ENCODE assay signal across 10 cellular contexts in the genomic region with DNA sequence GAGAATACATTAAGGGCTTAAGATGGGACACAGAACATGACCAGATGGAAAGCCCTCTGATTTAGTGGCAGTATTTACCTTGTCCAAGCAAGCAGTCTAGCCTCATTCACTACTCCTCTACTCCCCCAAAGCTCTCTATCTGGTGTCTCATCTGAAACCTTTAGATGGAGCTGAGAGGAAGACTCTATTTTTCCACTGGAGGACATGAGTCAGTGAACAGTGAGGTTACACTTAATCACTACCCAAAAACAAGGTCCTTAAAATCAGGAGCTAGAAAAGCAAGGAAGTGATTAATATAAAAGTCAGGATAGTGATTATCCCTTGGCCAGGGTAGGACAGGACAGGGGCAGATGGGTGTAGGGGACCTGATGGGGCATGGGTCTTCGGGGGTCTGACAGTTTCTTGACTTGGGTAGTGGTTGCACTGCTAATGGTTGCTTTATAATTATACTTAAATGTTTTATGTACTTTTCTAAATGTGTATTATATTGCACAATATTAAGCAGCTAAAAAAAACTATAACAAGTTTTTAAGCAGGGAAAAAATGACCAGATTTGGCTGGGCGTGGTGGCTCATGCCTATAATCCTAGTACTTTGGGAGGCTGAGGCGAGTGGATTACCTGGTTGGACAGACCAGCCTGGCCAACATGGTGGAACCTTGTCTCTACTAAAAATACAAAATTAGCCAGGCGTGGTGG. TPM values are rescaled to one million over a fixed set of nuclear protein-coding genes. Genes with fewer than 3 reads are reported as not detected.
A peak's percentile ranks its signal among the peaks of the same experiment; 100 is the strongest.
DNase-seq lines count a peak whose midpoint lies in the region; ATAC-seq and TF ChIP-seq lines count a peak whose summit lies in the region.
"Had no signal": no experiment of that assay in that cellular context is flagged by ENCODE, and none has a peak within 500 bp of the region (broad histone marks: within the 10 kb centered on the region; RNA-seq: fewer than 3 reads in every experiment).

No MANE protein-coding gene starts in this region.

- no peak for TF ChIP-seq CTCF in astrocyte of the spinal cord (IDR thresholded peaks at IDR 0.05; ENCODE audit: low read depth, low read length)
- TF ChIP-seq CTCF in smooth muscle cell (IDR thresholded peaks at IDR 0.05; ENCODE audit: borderline replicate concordance, insufficient read depth, poor library complexity, severe bottlenecking), result no peak

- no peaks in the 10 kb centered on the region for H3F3A ChIP-seq in smooth muscle cell (ENCODE audit: low read depth)

- H3K4me1 Mint-ChIP-seq in activated CD4-positive, alpha-beta T cell treated with anti-CD3 and anti-CD28 coated beads, Interleukin-2, amount 10 ng/mL, durations not matched to agents 7 days and 5 days, result peaks cover 60% of the 10 kb centered on the region

- no peaks in the 10 kb centered on the region for H3K79me2 ChIP-seq in smooth muscle cell (ENCODE audit: low read depth)

- POLR2A ChIA-PET in activated CD4-positive, alpha-beta T cell treated with anti-CD3 and anti-CD28 coated beads, Interleukin-2, amount 10 ng/mL, durations not matched to agents 7 days and 5 days (lab: Charles Lee), result interaction anchor here (0.6 kb wide), 1 partner anchor 36 kb away, joined by 4 read pairs; no protein-coding TSS in a partner anchor

- no peaks in the 10 kb centered on the region for H3K9me3 Mint-ChIP-seq in activated CD4-positive, alpha-beta T cell treated with anti-CD3 and anti-CD28 coated beads, Interleukin-2, amount 10 ng/mL, durations not matched to agents 7 days and 5 days

- H3K4me3 ChIP-seq in astrocyte of the spinal cord (ENCODE audit: low read depth, low read length) (no peak overlapping the region), smooth muscle cell (no peak overlapping the region)

- H2AFZ ChIP-seq in smooth muscle cell (ENCODE audit: low read depth), result no peak overlapping the region

- H3K4me3 Mint-ChIP-seq in activated CD4-positive, alpha-beta T cell treated with anti-CD3 and anti-CD28 coated beads, Interleukin-2, amount 10 ng/mL, durations not matched to agents 7 days and 5 days, result peak overlapping the region; percentile 92

- WGBS in smooth muscle cell (ENCODE audit: low lambda C conversion rate), result 94% methylated on average over 4 of the region's 4 CpGs

- no peak for ATAC-seq in GM18502 (IDR thresholded peaks at IDR 0.05; ENCODE audit: poor library complexity, unreplicated experiment)
- no peak for ATAC-seq in GM19328 (IDR thresholded peaks at IDR 0.05; ENCODE audit: unreplicated experiment)

- no peaks in the 10 kb centered on the region for H3K27me3 Mint-ChIP-seq in activated CD4-positive, alpha-beta T cell treated with anti-CD3 and anti-CD28 coated beads, Interleukin-2, amount 10 ng/mL, durations not matched to agents 7 days and 5 days

- H3K27ac ChIP-seq in smooth muscle cell (ENCODE audit: low read depth), result no peak overlapping the region

- H4K20me1 ChIP-seq in smooth muscle cell (ENCODE audit: low read depth), result no peaks in the 10 kb centered on the region

- peak overlapping the region; percentile 79 for H3K27ac Mint-ChIP-seq in activated CD4-positive, alpha-beta T cell treated with anti-CD3 and anti-CD28 coated beads, Interleukin-2, amount 10 ng/mL, durations not matched to agents 7 days and 5 days

- no peak overlapping the region for H3K9ac ChIP-seq in smooth muscle cell (ENCODE audit: low read depth)

- in situ Hi-C loops in astrocyte of the spinal cord (cut with HindIII; ENCODE audit: low sequenced_read_pairs), result no loop called here

- no peaks in the 10 kb centered on the region for H3K27me3 ChIP-seq in smooth muscle cell (ENCODE audit: low read depth)

- DNase-seq in activated CD4-positive, alpha-beta T cell treated with anti-CD3 and anti-CD28 coated beads, Interleukin-2, amount 10 ng/mL, durations not matched to agents 7 days and 5 days, result no peak
- no peak for DNase-seq in activated CD4-positive, alpha-beta T cell treated with anti-CD3 and anti-CD28 coated beads, Interleukin-2, amount 50 U/mL, for 1 hour
- DNase-seq in NCI-H226 (peak; percentile 48), astrocyte of the spinal cord (ENCODE audit: low read depth, low spot score) (peak; percentile 23), renal cortical epithelial cell (ENCODE audit: low read depth) (peak; percentile 43), smooth muscle cell (lab: John Stamatoyannopoulos, UW; ENCODE audit: unreplicated experiment) (no peak)
- DNase-seq: hippocampal formation, midbrain had no signal

- no peaks in the 10 kb centered on the region for H3K36me3 ChIP-seq in smooth muscle cell (ENCODE audit: low read depth)

- H3K36me3 Mint-ChIP-seq in activated CD4-positive, alpha-beta T cell treated with anti-CD3 and anti-CD28 coated beads, Interleukin-2, amount 10 ng/mL, durations not matched to agents 7 days and 5 days (ENCODE audit: low read depth), result peaks cover 49% of the 10 kb centered on the region

- H3K4me1 ChIP-seq in smooth muscle cell (ENCODE audit: low read depth), result no peaks in the 10 kb centered on the region

- CTCF ChIA-PET in activated CD4-positive, alpha-beta T cell treated with anti-CD3 and anti-CD28 coated beads, Interleukin-2, amount 10 ng/mL, durations not matched to agents 7 days and 5 days (lab: Charles Lee), result interaction anchor here (1.0 to 2.4 kb wide), 4 partner anchors 9 to 35 kb away, joined by 4 to 15 read pairs (median 8); no protein-coding TSS in a partner anchor

- H3K4me2 ChIP-seq in smooth muscle cell, result no peak overlapping the region

- no peaks in the 10 kb centered on the region for H3K9me3 ChIP-seq in smooth muscle cell (replicated peaks; ENCODE audit: low read depth)

RNA-seq across cellular contexts. Expression of a gene that starts 3.0 kb away (rescaled TPM):
- total RNA-seq in activated CD4-positive, alpha-beta T cell treated with anti-CD3 and anti-CD28 coated beads, Interleukin-2, amount 10 ng/mL, durations not matched to agents 7 days and 5 days, result 10 to 100 TPM; 62.8 to 74.6 TPM
- 2.1 and 4.6 TPM in 2 replicates for total RNA-seq in renal cortical epithelial cell
- not detected in 2 replicates for total RNA-seq in smooth muscle cell
- polyA plus RNA-seq in smooth muscle cell, result not detected in 2 replicates

RNA-seq across cellular contexts. Expression of a gene that starts 18.8 kb away (rescaled TPM):
- 1 to 10 TPM in 1 of 2 experiments, under 1 TPM in 1; 0.98 to 1.1 TPM for total RNA-seq in activated CD4-positive, alpha-beta T cell treated with anti-CD3 and anti-CD28 coated beads, Interleukin-2, amount 10 ng/mL, durations not matched to agents 7 days and 5 days
- total RNA-seq in renal cortical epithelial cell (7.5 and 8.5 TPM in 2 replicates), smooth muscle cell (0.13 TPM in 1 of 2 replicates, not detected in the other)
- polyA plus RNA-seq in smooth muscle cell, result not detected in 2 replicates

RNA-seq across cellular contexts. Expression of a gene that starts 36.1 kb away (rescaled TPM):
- 10 to 100 TPM; 39.4 to 41.9 TPM for total RNA-seq in activated CD4-positive, alpha-beta T cell treated with anti-CD3 and anti-CD28 coated beads, Interleukin-2, amount 10 ng/mL, durations not matched to agents 7 days and 5 days
- total RNA-seq in renal cortical epithelial cell, result 19.8 and 23.0 TPM in 2 replicates
- 9.4 and 17.3 TPM in 2 replicates for total RNA-seq in smooth muscle cell
- polyA plus RNA-seq in smooth muscle cell, result 8.5 and 11.6 TPM in 2 replicates

RNA-seq across cellular contexts. Expression of a gene that starts 36.6 kb away (rescaled TPM):
- 10 to 100 TPM; 16.2 to 19.4 TPM for total RNA-seq in activated CD4-positive, alpha-beta T cell treated with anti-CD3 and anti-CD28 coated beads, Interleukin-2, amount 10 ng/mL, durations not matched to agents 7 days and 5 days
- total RNA-seq in renal cortical epithelial cell (2.7 and 4.9 TPM in 2 replicates), smooth muscle cell (5.6 and 11.0 TPM in 2 replicates)
- polyA plus RNA-seq in smooth muscle cell, result 5.9 and 6.6 TPM in 2 replicates

RNA-seq across cellular contexts. Expression of a gene that starts 56.3 kb away (rescaled TPM):
- total RNA-seq in activated CD4-positive, alpha-beta T cell treated with anti-CD3 and anti-CD28 coated beads, Interleukin-2, amount 10 ng/mL, durations not matched to agents 7 days and 5 days, result 10 to 100 TPM; 30.8 to 31.7 TPM
- total RNA-seq in renal cortical epithelial cell (8.0 and 33.0 TPM in 2 replicates), smooth muscle cell (18.3 and 22.5 TPM in 2 replicates)
- 9.0 and 12.3 TPM in 2 replicates for polyA plus RNA-seq in smooth muscle cell

Comparison
In these comparisons a context has a peak if more than half of its experiments do, and no peak if none do; other contexts are left out.
1. DNase-seq: peak in NCI-H226 (single experiment), astrocyte of the spinal cord (single experiment) and renal cortical epithelial cell (single experiment); none in activated CD4-positive, alpha-beta T cell treated with anti-CD3 and anti-CD28 coated beads, Interleukin-2, amount 10 ng/mL, durations not matched to agents 7 days and 5 days (single experiment), activated CD4-positive, alpha-beta T cell treated with anti-CD3 and anti-CD28 coated beads, Interleukin-2, amount 50 U/mL, for 1 hour (single experiment) and smooth muscle cell (single experiment).
2. RNA of a gene that starts 3.0 kb away (total RNA-seq): 62.8 to 74.6 TPM in activated CD4-positive, alpha-beta T cell treated with anti-CD3 and anti-CD28 coated beads, Interleukin-2, amount 10 ng/mL, durations not matched to agents 7 days and 5 days; 2.1 to 4.6 TPM in renal cortical epithelial cell and not detected in smooth muscle cell; every median in the first group is over 10 times any median in the second.